In the genomic region with DNA sequence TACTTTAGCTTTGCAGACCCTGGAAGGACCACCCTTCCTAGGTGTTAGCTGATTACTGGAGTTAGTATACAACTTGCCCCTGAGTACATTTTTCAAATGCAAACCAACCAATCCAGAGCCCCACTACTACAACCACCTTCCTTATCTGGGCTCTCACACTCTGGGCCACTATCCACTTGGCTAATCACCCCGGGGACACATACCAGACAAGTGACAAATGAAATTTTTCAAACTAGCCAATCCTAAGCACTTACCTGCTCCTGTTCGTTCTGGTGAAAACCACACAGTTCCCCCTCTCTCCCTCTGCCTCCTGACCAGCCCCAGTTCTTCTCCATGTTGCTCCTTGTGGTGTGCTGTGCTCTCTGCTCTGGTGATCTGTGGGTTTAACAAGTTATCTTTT, we compare ENCODE assay signal across 21 cellular contexts.
"Had no signal": no experiment of that assay in that cellular context is flagged by ENCODE, and none has a peak within 500 bp of the region (broad histone marks: within the 10 kb centered on the region; RNA-seq: fewer than 3 reads in every experiment).

No MANE protein-coding gene starts in this region.

- H3K27me3 Mint-ChIP-seq: activated CD4-positive, alpha-beta T cell treated with anti-CD3 and anti-CD28 coated beads, Interleukin-2, amount 10 ng/mL, durations not matched to agents 24 days and 14 days; activated CD8-positive, alpha-beta memory T cell treated with anti-CD3 and anti-CD28 coated beads, Interleukin-2, amount 10 ng/mL, durations not matched to agents 7 days and 5 days; activated T-cell treated with anti-CD3 and anti-CD28 coated beads, Interleukin-2, amount 50 U/mL, for 24 hours; T-helper 17 cell had no signal

- ATAC-seq: activated CD8-positive, alpha-beta memory T cell treated with anti-CD3 and anti-CD28 coated beads, Interleukin-2, amount 10 ng/mL, durations not matched to agents 7 days and 5 days; activated naive CD4-positive, alpha-beta T cell treated with anti-CD3 and anti-CD28 coated beads, Interleukin-2, amount 50 U/mL, for 72 hours; T-helper 17 cell had no signal

- H3K27ac Mint-ChIP-seq: activated B cell treated with CpG ODN at 0.5 μM for 24 hours; activated CD4-positive, alpha-beta T cell treated with anti-CD3 and anti-CD28 coated beads, Interleukin-2, amount 10 ng/mL, durations not matched to agents 24 days and 14 days; activated CD8-positive, alpha-beta memory T cell treated with anti-CD3 and anti-CD28 coated beads, Interleukin-2, amount 10 ng/mL, durations not matched to agents 7 days and 5 days; activated naive CD4-positive, alpha-beta T cell treated with anti-CD3 and anti-CD28 coated beads, Interleukin-2, amount 50 U/mL, for 72 hours; activated T-cell treated with anti-CD3 and anti-CD28 coated beads, Interleukin-2, amount 50 U/mL, for 24 hours; activated T-helper 1 cell treated with anti-CD3 and anti-CD28 coated beads, Interleukin-12 subunit alpha, Interleukin-12 subunit beta, Interleukin-2, Interleukin-4 antibody, amounts not matched to agents 30 ng/mL and 10 ng/mL and 1 ng/mL, durations not matched to agents 14 hours and 24 hours and 36 hours; T-helper 17 cell had no signal

- H3K4me1 Mint-ChIP-seq: activated B cell treated with CpG ODN at 0.5 μM for 24 hours; activated CD4-positive, alpha-beta T cell treated with anti-CD3 and anti-CD28 coated beads, Interleukin-2, amount 10 ng/mL, durations not matched to agents 24 days and 14 days; activated CD8-positive, alpha-beta memory T cell treated with anti-CD3 and anti-CD28 coated beads, Interleukin-2, amount 10 ng/mL, durations not matched to agents 7 days and 5 days; T-helper 17 cell had no signal

- DNase-seq: activated B cell treated with CpG ODN at 0.5 μM for 24 hours; activated CD4-positive, alpha-beta T cell treated with anti-CD3 and anti-CD28 coated beads for 1 hour; activated CD4-positive, alpha-beta T cell treated with anti-CD3 and anti-CD28 coated beads, Interleukin-2, amount 10 ng/mL, durations not matched to agents 24 days and 14 days; activated CD4-positive, alpha-beta T cell treated with anti-CD3 and anti-CD28 coated beads, Interleukin-2, amount 50 U/mL, for 48 hours; activated CD8-positive, alpha-beta memory T cell treated with anti-CD3 and anti-CD28 coated beads, Interleukin-2, amount 10 ng/mL, durations not matched to agents 7 days and 5 days; activated effector memory CD4-positive, alpha-beta T cell treated with Interleukin-2 at 50 U/mL for 16 hours; activated naive CD4-positive, alpha-beta T cell treated with Interleukin-2 at 50 U/mL for 16 hours; activated T-cell treated with anti-CD3 and anti-CD28 coated beads, Interleukin-2, amount 50 U/mL, for 24 hours; brain microvascular endothelial cell; Kasumi-1; KBM-7; NCI-H1105 treated with DMSO at 0.1 percent for 48 hours; NCI-H1436 treated with DMSO at 0.1 percent for 48 hours; NCI-H187; NCI-H2081; NCI-H510A treated with DMSO at 0.1 percent for 48 hours; SIG-M5; T-helper 17 cell; T-helper 9 cell had no signal

- H3K36me3 Mint-ChIP-seq: activated CD8-positive, alpha-beta memory T cell treated with anti-CD3 and anti-CD28 coated beads, Interleukin-2, amount 10 ng/mL, durations not matched to agents 7 days and 5 days; activated naive CD4-positive, alpha-beta T cell treated with anti-CD3 and anti-CD28 coated beads, Interleukin-2, amount 50 U/mL, for 72 hours had no signal

- H3K9me3 Mint-ChIP-seq: activated B cell treated with CpG ODN at 0.5 μM for 24 hours; activated CD4-positive, alpha-beta T cell treated with anti-CD3 and anti-CD28 coated beads, Interleukin-2, amount 10 ng/mL, durations not matched to agents 24 days and 14 days; activated naive CD4-positive, alpha-beta T cell treated with anti-CD3 and anti-CD28 coated beads, Interleukin-2, amount 50 U/mL, for 72 hours; activated T-cell treated with anti-CD3 and anti-CD28 coated beads, Interleukin-2, amount 50 U/mL, for 24 hours; activated T-helper 1 cell treated with anti-CD3 and anti-CD28 coated beads, Interleukin-12 subunit alpha, Interleukin-12 subunit beta, Interleukin-2, Interleukin-4 antibody, amounts not matched to agents 30 ng/mL and 10 ng/mL and 1 ng/mL, durations not matched to agents 14 hours and 24 hours and 36 hours had no signal

- H3K4me3 Mint-ChIP-seq: activated B cell treated with CpG ODN at 0.5 μM for 24 hours; activated CD4-positive, alpha-beta T cell treated with anti-CD3 and anti-CD28 coated beads, Interleukin-2, amount 10 ng/mL, durations not matched to agents 24 days and 14 days; activated CD8-positive, alpha-beta memory T cell treated with anti-CD3 and anti-CD28 coated beads, Interleukin-2, amount 10 ng/mL, durations not matched to agents 7 days and 5 days; activated T-cell treated with anti-CD3 and anti-CD28 coated beads, Interleukin-2, amount 50 U/mL, for 24 hours; activated T-helper 1 cell treated with anti-CD3 and anti-CD28 coated beads, Interleukin-12 subunit alpha, Interleukin-12 subunit beta, Interleukin-2, Interleukin-4 antibody, amounts not matched to agents 30 ng/mL and 10 ng/mL and 1 ng/mL, durations not matched to agents 14 hours and 24 hours and 36 hours; T-helper 17 cell had no signal
